ENCODE assay signal across 23 cellular contexts in the genomic region with DNA sequence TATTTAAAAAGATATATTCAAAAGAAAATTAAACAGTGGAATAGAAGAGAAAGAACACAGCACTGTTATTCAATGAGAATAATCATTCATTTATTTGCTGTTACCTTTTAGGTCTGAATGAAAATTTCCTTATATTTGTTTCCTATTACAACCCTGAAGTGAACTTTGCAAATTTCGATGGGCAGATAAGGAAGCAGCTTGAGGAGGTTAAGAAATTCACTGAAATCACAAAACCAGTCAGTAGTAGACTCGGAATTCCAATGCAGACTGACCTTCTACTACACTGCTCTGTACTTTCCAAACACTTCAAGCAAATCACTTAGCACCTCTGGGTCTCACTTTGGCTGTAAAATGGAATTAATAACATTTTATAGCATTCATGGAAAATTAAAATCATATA.
A peak's percentile ranks its signal among the peaks of the same experiment; 100 is the strongest.
DNase-seq lines count a peak whose midpoint lies in the region; ATAC-seq, FAIRE-seq and TF ChIP-seq lines count a peak whose summit lies in the region.
"Had no signal": no experiment of that assay in that cellular context is flagged by ENCODE, and none has a peak within 500 bp of the region (broad histone marks: within the 10 kb centered on the region; RNA-seq: fewer than 3 reads in every experiment).

No MANE protein-coding gene starts in this region.

- no peak overlapping the region for H3K27ac ChIP-seq in breast epithelium
- no peak overlapping the region for H3K27ac ChIP-seq in keratinocyte (ENCODE audit: control insufficient read depth, insufficient read depth, low read length)
- peak overlapping the region; percentile 47 for H3K27ac ChIP-seq in psoas muscle
- H3K27ac ChIP-seq: 22Rv1; A549; BLaER1 treated with 17β-estradiol and CSF1 and Interleukin-3, amounts not matched to agents 10 nM and 100 nM had no signal

- DNase-seq in MCF 10A (ENCODE audit: unreplicated experiment) (no peak), breast epithelium (ENCODE audit: low spot score in 2 of 2) (no peak), SK-N-DZ (ENCODE audit: low spot score) (peak; percentile 32), keratinocyte (ENCODE audit: low read depth, low spot score) (no peak), psoas muscle (no peak), hypothalamus (lab: John Stamatoyannopoulos, UW) (no peak), iPS-NIHi7 (ENCODE audit: extremely low spot score) (no peak), DMS79 (lab: John Stamatoyannopoulos, UW) (no peak)
- DNase-seq: AML-193; Caco-2; Calu3; CD4-positive, alpha-beta T cell; CD8-positive, alpha-beta T cell; DND-41; GDM1 had no signal

- peak overlapping the region; percentile 70 for H3K27ac Mint-ChIP-seq in MCF 10A (ENCODE audit: low read depth, unreplicated experiment)
- H3K27ac Mint-ChIP-seq: B cell; CD4-positive, alpha-beta T cell; CD8-positive, alpha-beta T cell had no signal

- H4K20me1 ChIP-seq in keratinocyte (ENCODE audit: control insufficient read depth, extremely low read depth, insufficient read depth, low read length), result no peaks in the 10 kb centered on the region
- H4K20me1 ChIP-seq: BLaER1 treated with 17β-estradiol and CSF1 and Interleukin-3, amounts not matched to agents 10 nM and 100 nM had no signal

- intact Hi-C loops in MCF 10A (cut with micrococcal nuclease), result no loop called here
- intact Hi-C loops in breast epithelium (cut with DNase I; ENCODE audit: low total_unique reads), result no loop called here
- intact Hi-C loops in psoas muscle (cut with DNase I), result no loop called here

- TF ChIP-seq CTCF in MCF 10A (IDR thresholded peaks at IDR 0.05; ENCODE audit: unreplicated experiment) (no peak), breast epithelium (IDR thresholded peaks at IDR 0.05) (no peak), keratinocyte (optimal IDR thresholded peaks at IDR 0.05 in 1 of 3, IDR thresholded peaks at IDR 0.05 in 1 of 3, conservative IDR thresholded peaks at IDR 0.05 in 1 of 3; ENCODE audit: extremely low read depth in 1 of 3, insufficient read depth in 2 of 3, low read length in 3 of 3) (no peak), psoas muscle (IDR thresholded peaks at IDR 0.05) (no peak)

- H3K4me3 ChIP-seq in breast epithelium (no peak overlapping the region), keratinocyte (ENCODE audit: control insufficient read depth in 2 of 3, extremely low read depth in 1 of 3, insufficient read depth in 2 of 3, low read depth in 1 of 3, low read length in 3 of 3) (no peak overlapping the region), psoas muscle (no peak overlapping the region)
- H3K4me3 ChIP-seq: A549; BLaER1 treated with 17β-estradiol and CSF1 and Interleukin-3, amounts not matched to agents 10 nM and 100 nM; GM12878 had no signal

- H3K27me3 Mint-ChIP-seq in MCF 10A (ENCODE audit: insufficient read depth, unreplicated experiment), result no peaks in the 10 kb centered on the region
- H3K27me3 Mint-ChIP-seq: B cell; CD4-positive, alpha-beta T cell had no signal

- H3K79me2 ChIP-seq in keratinocyte (ENCODE audit: control insufficient read depth, insufficient read depth, low read length), result no peaks in the 10 kb centered on the region

- no TSS peak for BruUV-seq in MCF 10A (replicated peaks; lab: Mats Ljungman, UMichigan)

- 82 to 85% (median 84%) methylated on average over 2 of the region's 2 CpGs for WGBS in psoas muscle, 3 donors

- TF ChIP-seq POLR2A in breast epithelium (IDR thresholded peaks at IDR 0.05), result no peak

- ATAC-seq in psoas muscle, result no peak
- ATAC-seq: A549; CD8-positive, alpha-beta T cell; GM12878 had no signal

- H3K9me1 ChIP-seq in keratinocyte (ENCODE audit: control insufficient read depth, extremely low read depth, insufficient read depth, low read length), result peaks cover 3% of the 10 kb centered on the region

- dilution Hi-C loops in keratinocyte (cut with MboI; ENCODE audit: extremely low pct_ligation_motif_present, low sequenced_read_pairs), result no loop called here

- H3K4me1 Mint-ChIP-seq in MCF 10A (ENCODE audit: insufficient read depth, unreplicated experiment), result peaks cover 25% of the 10 kb centered on the region
- H3K4me1 Mint-ChIP-seq: B cell had no signal

- H3K4me1 ChIP-seq in breast epithelium (peaks cover 0 to 8% of the 10 kb centered on the region in 2 donors), keratinocyte (ENCODE audit: control insufficient read depth, extremely low read depth, insufficient read depth, low read length) (peaks cover 19% of the 10 kb centered on the region), psoas muscle (peaks cover 13% of the 10 kb centered on the region)
- H3K4me1 ChIP-seq: A549; BLaER1 treated with 17β-estradiol and CSF1 and Interleukin-3, amounts not matched to agents 10 nM and 100 nM; Caco-2 had no signal

- peak; percentile 23 for FAIRE-seq in keratinocyte (lab: Jason Lieb, UNC)
- FAIRE-seq: A549, D721Med, GM12878, GM12892, GM18507 had no signal

- H3K9me3 ChIP-seq in breast epithelium, result peaks cover 0 to 7% of the 10 kb centered on the region in 2 donors
- no peaks in the 10 kb centered on the region for H3K9me3 ChIP-seq in keratinocyte (ENCODE audit: control insufficient read depth, low read depth, low read length)
- H3K9me3 ChIP-seq in psoas muscle, result no peaks in the 10 kb centered on the region
- H3K9me3 ChIP-seq: A549; BLaER1 treated with 17β-estradiol and CSF1 and Interleukin-3, amounts not matched to agents 10 nM and 100 nM; Caco-2 had no signal

- no peaks in the 10 kb centered on the region for H3K36me3 ChIP-seq in breast epithelium
- H3K36me3 ChIP-seq in keratinocyte (ENCODE audit: control insufficient read depth in 2 of 2, extremely low read depth in 1 of 2, insufficient read depth in 2 of 2, low read length in 2 of 2), result no peaks in the 10 kb centered on the region
- no peaks in the 10 kb centered on the region for H3K36me3 ChIP-seq in psoas muscle (ENCODE audit: insufficient read depth in 1 of 2, low read depth in 1 of 2)
- H3K36me3 ChIP-seq: BLaER1 treated with 17β-estradiol and CSF1 and Interleukin-3, amounts not matched to agents 10 nM and 100 nM had no signal

- POLR2A ChIA-PET in MCF 10A (lab: Yijun Ruan, JAX), result interaction anchor here (0.9 to 4.1 kb wide), 9 partner anchors 24 to 191 kb away, joined by 3 to 18 read pairs (median 4); no protein-coding TSS in a partner anchor

- no peak overlapping the region for H3K9ac ChIP-seq in keratinocyte (ENCODE audit: control insufficient read depth, extremely low read depth, insufficient read depth, low read length)
- H3K9ac ChIP-seq: BLaER1 treated with 17β-estradiol and CSF1 and Interleukin-3, amounts not matched to agents 10 nM and 100 nM had no signal

- no peaks in the 10 kb centered on the region for H3K36me3 Mint-ChIP-seq in MCF 10A (ENCODE audit: insufficient read depth, unreplicated experiment)
- H3K36me3 Mint-ChIP-seq: CD8-positive, alpha-beta T cell had no signal

- H3K27me3 ChIP-seq in breast epithelium, result no peaks in the 10 kb centered on the region
- H3K27me3 ChIP-seq in keratinocyte (ENCODE audit: control insufficient read depth, extremely low read depth, insufficient read depth, low read length), result no peaks in the 10 kb centered on the region
- no peaks in the 10 kb centered on the region for H3K27me3 ChIP-seq in psoas muscle (ENCODE audit: insufficient read depth in 3 of 3, low read length in 2 of 3)
- H3K27me3 ChIP-seq: BLaER1 treated with 17β-estradiol and CSF1 and Interleukin-3, amounts not matched to agents 10 nM and 100 nM had no signal

- no peak overlapping the region for H3K4me3 Mint-ChIP-seq in MCF 10A (ENCODE audit: unreplicated experiment)
- H3K4me3 Mint-ChIP-seq: B cell; CD4-positive, alpha-beta T cell; CD8-positive, alpha-beta T cell had no signal

- H3K9me3 Mint-ChIP-seq in MCF 10A (ENCODE audit: unreplicated experiment), result peaks cover 13% of the 10 kb centered on the region
- H3K9me3 Mint-ChIP-seq: CD4-positive, alpha-beta T cell; CD8-positive, alpha-beta T cell had no signal

- H3K4me2 ChIP-seq in keratinocyte (ENCODE audit: control insufficient read depth, extremely low read depth, insufficient read depth, low read depth, low read length), result no peak overlapping the region
- H3K4me2 ChIP-seq: A549; BLaER1 treated with 17β-estradiol and CSF1 and Interleukin-3, amounts not matched to agents 10 nM and 100 nM had no signal

- CTCF ChIA-PET in MCF 10A (lab: Yijun Ruan, JAX), result no interaction called here

- no peak overlapping the region for H2AFZ ChIP-seq in keratinocyte (ENCODE audit: control insufficient read depth, low read length)
